In genomic region chr2:69208023-69208595, GRCh38 we compare ENCODE assay signal across 16 cellular contexts.
DNase-seq lines count a peak whose midpoint lies in the region; ATAC-seq, FAIRE-seq and TF ChIP-seq lines count a peak whose summit lies in the region.
"Had no signal": no experiment of that assay in that cellular context is flagged by ENCODE, and none has a peak within 500 bp of the region (broad histone marks: within the 10 kb centered on the region; RNA-seq: fewer than 3 reads in every experiment).

No MANE protein-coding gene starts in this region.

- H3K27me3 Mint-ChIP-seq in activated CD8-positive, alpha-beta T cell treated with anti-CD3 and anti-CD28 coated beads for 36 hours, result no peaks in the 10 kb centered on the region
- peaks cover 16% of the 10 kb centered on the region for H3K27me3 Mint-ChIP-seq in activated CD8-positive, alpha-beta T cell treated with anti-CD3 and anti-CD28 coated beads, Interleukin-2, amount 10 ng/mL, durations not matched to agents 7 days and 5 days (ENCODE audit: low read depth)

- no peak for ATAC-seq in activated CD8-positive, alpha-beta T cell treated with anti-CD3 and anti-CD28 coated beads for 36 hours
- ATAC-seq in activated CD8-positive, alpha-beta T cell treated with anti-CD3 and anti-CD28 coated beads, Interleukin-2, amount 10 ng/mL, durations not matched to agents 7 days and 5 days, result no peak
- ATAC-seq in thoracic aorta (ENCODE audit: insufficient number of reproducible peaks, low FRiP score, low read depth) (no peak), GM19397 (IDR thresholded peaks at IDR 0.05; ENCODE audit: unreplicated experiment) (no peak)
- ATAC-seq: left colon had no signal

- CTCF ChIA-PET in activated CD8-positive, alpha-beta T cell treated with anti-CD3 and anti-CD28 coated beads for 36 hours (lab: Charles Lee), result interaction anchor here (0.7 to 1.9 kb wide), 5 partner anchors 20 to 648 kb away, joined by 3 to 5 read pairs (median 4); no protein-coding TSS in a partner anchor
- CTCF ChIA-PET in activated CD8-positive, alpha-beta T cell treated with anti-CD3 and anti-CD28 coated beads, Interleukin-2, amount 10 ng/mL, durations not matched to agents 7 days and 5 days (lab: Charles Lee), result no interaction called here
- CTCF ChIA-PET in endothelial cell of umbilical vein (lab: Charles Lee), result interaction anchor here (0.8 to 1.9 kb wide), 4 partner anchors 12 to 182 kb away, joined by 3 to 6 read pairs (median 4); no protein-coding TSS in a partner anchor

- H3K79me2 ChIP-seq in endothelial cell of umbilical vein (ENCODE audit: control insufficient read depth, insufficient read depth, low read length), result no peaks in the 10 kb centered on the region

- no peaks in the 10 kb centered on the region for H3K9me1 ChIP-seq in endothelial cell of umbilical vein (replicated peaks; ENCODE audit: control insufficient read depth, extremely low read depth, insufficient read depth, low read length)

- H3K4me3 ChIP-seq in endothelial cell of umbilical vein (replicated peaks in 1 of 3; ENCODE audit: insufficient read depth in 1 of 3, low read depth in 1 of 3, low read length in 3 of 3), result no peak overlapping the region
- no peak overlapping the region for H3K4me3 ChIP-seq in thoracic aorta
- H3K4me3 ChIP-seq: Peyer's patch had no signal

- no peaks in the 10 kb centered on the region for H3K36me3 Mint-ChIP-seq in activated CD8-positive, alpha-beta T cell treated with anti-CD3 and anti-CD28 coated beads for 36 hours (ENCODE audit: low read depth)
- no peaks in the 10 kb centered on the region for H3K36me3 Mint-ChIP-seq in activated CD8-positive, alpha-beta T cell treated with anti-CD3 and anti-CD28 coated beads, Interleukin-2, amount 10 ng/mL, durations not matched to agents 7 days and 5 days (ENCODE audit: low read depth)
- H3K36me3 Mint-ChIP-seq: activated naive CD8-positive, alpha-beta T cell treated with anti-CD3 and anti-CD28 coated beads for 36 hours had no signal

- BruUV-seq in endothelial cell of umbilical vein (replicated peaks; lab: Mats Ljungman, UMichigan), result no TSS peak

- no peaks in the 10 kb centered on the region for H3K9me3 Mint-ChIP-seq in activated CD8-positive, alpha-beta T cell treated with anti-CD3 and anti-CD28 coated beads for 36 hours
- H3K9me3 Mint-ChIP-seq in activated CD8-positive, alpha-beta T cell treated with anti-CD3 and anti-CD28 coated beads, Interleukin-2, amount 10 ng/mL, durations not matched to agents 7 days and 5 days (ENCODE audit: insufficient read depth), result no peaks in the 10 kb centered on the region
- H3K9me3 Mint-ChIP-seq: activated naive CD8-positive, alpha-beta T cell treated with anti-CD3 and anti-CD28 coated beads for 36 hours had no signal

- H3K27me3 ChIP-seq in endothelial cell of umbilical vein (ENCODE audit: control insufficient read depth in 2 of 2, insufficient read depth in 2 of 2, low read length in 2 of 2) (no peaks in the 10 kb centered on the region), thoracic aorta (replicated peaks; ENCODE audit: insufficient read depth) (no peaks in the 10 kb centered on the region)
- H3K27me3 ChIP-seq: Peyer's patch had no signal

- no peak for TF ChIP-seq CTCF in activated CD8-positive, alpha-beta T cell treated with anti-CD3 and anti-CD28 coated beads for 36 hours (IDR thresholded peaks at IDR 0.05)
- peak; percentile 5 to 18 for TF ChIP-seq CTCF in endothelial cell of umbilical vein (IDR thresholded peaks at IDR 0.05; ENCODE audit: extremely low read depth in 1 of 2, insufficient read depth in 1 of 2, low read depth in 1 of 2, low read length in 2 of 2)
- peak; percentile 22 for TF ChIP-seq CTCF in thoracic aorta (IDR thresholded peaks at IDR 0.05)

- TF ChIP-seq POLR2A in endothelial cell of umbilical vein (IDR thresholded peaks at IDR 0.05; ENCODE audit: low read depth, low read length), result no peak

- POLR2A ChIA-PET in activated CD8-positive, alpha-beta T cell treated with anti-CD3 and anti-CD28 coated beads for 36 hours (lab: Charles Lee), result no interaction called here
- POLR2A ChIA-PET in activated CD8-positive, alpha-beta T cell treated with anti-CD3 and anti-CD28 coated beads, Interleukin-2, amount 10 ng/mL, durations not matched to agents 7 days and 5 days (lab: Charles Lee), result no interaction called here
- POLR2A ChIA-PET in endothelial cell of umbilical vein (lab: Charles Lee), result no interaction called here

- H3K9ac ChIP-seq in endothelial cell of umbilical vein (replicated peaks; ENCODE audit: extremely low read depth, insufficient read depth, low read length), result no peak overlapping the region

- intact Hi-C loops in activated CD8-positive, alpha-beta T cell treated with anti-CD3 and anti-CD28 coated beads for 36 hours (cut with micrococcal nuclease), result no loop called here
- intact Hi-C loops in endothelial cell of umbilical vein (cut with micrococcal nuclease), result loop anchor here (1.0 to 5.0 kb wide), 2 partner anchors 182 to 196 kb away; partner anchors contain the start of gene ANTXR1

- H2AFZ ChIP-seq in endothelial cell of umbilical vein (ENCODE audit: low read depth, low read length), result no peak overlapping the region

- no peak overlapping the region for H3K4me3 Mint-ChIP-seq in activated CD8-positive, alpha-beta T cell treated with anti-CD3 and anti-CD28 coated beads for 36 hours
- no peak overlapping the region for H3K4me3 Mint-ChIP-seq in activated CD8-positive, alpha-beta T cell treated with anti-CD3 and anti-CD28 coated beads, Interleukin-2, amount 10 ng/mL, durations not matched to agents 7 days and 5 days
- H3K4me3 Mint-ChIP-seq: activated naive CD8-positive, alpha-beta T cell treated with anti-CD3 and anti-CD28 coated beads for 36 hours had no signal

- H3K4me1 ChIP-seq in endothelial cell of umbilical vein (ENCODE audit: control insufficient read depth, extremely low read depth, insufficient read depth, low read length) (no peaks in the 10 kb centered on the region), thoracic aorta (ENCODE audit: control insufficient read depth in 1 of 2, low read depth in 2 of 2) (peaks cover 1 to 27% of the 10 kb centered on the region in 2 donors)
- H3K4me1 ChIP-seq: Peyer's patch had no signal

- H3K4me1 Mint-ChIP-seq in activated CD8-positive, alpha-beta T cell treated with anti-CD3 and anti-CD28 coated beads for 36 hours (ENCODE audit: low read depth), result no peaks in the 10 kb centered on the region
- no peaks in the 10 kb centered on the region for H3K4me1 Mint-ChIP-seq in activated CD8-positive, alpha-beta T cell treated with anti-CD3 and anti-CD28 coated beads, Interleukin-2, amount 10 ng/mL, durations not matched to agents 7 days and 5 days (ENCODE audit: low read depth)
- H3K4me1 Mint-ChIP-seq: activated naive CD8-positive, alpha-beta T cell treated with anti-CD3 and anti-CD28 coated beads for 36 hours had no signal

- no peaks in the 10 kb centered on the region for H4K20me1 ChIP-seq in endothelial cell of umbilical vein (replicated peaks; ENCODE audit: control insufficient read depth, extremely low read depth, insufficient read depth, low read length)

- peak; percentile 9 for DNase-seq in activated CD8-positive, alpha-beta T cell treated with anti-CD3 and anti-CD28 coated beads for 36 hours
- no peak for DNase-seq in activated CD8-positive, alpha-beta T cell treated with anti-CD3 and anti-CD28 coated beads, Interleukin-2, amount 10 ng/mL, durations not matched to agents 7 days and 5 days
- peak; percentile 37 for DNase-seq in RPMI7951 (ENCODE audit: low read depth)
- peak; percentile 12 for DNase-seq in endothelial cell of umbilical vein (ENCODE audit: low read depth, low spot score)
- no peak for DNase-seq in thoracic aorta (ENCODE audit: low spot score)
- no peak for DNase-seq in kidney glomerular epithelial cell (lab: John Stamatoyannopoulos, UW)
- no peak for DNase-seq in UCSD-AML1 (lab: John Stamatoyannopoulos, UW; ENCODE audit: unreplicated experiment)
- DNase-seq: 8988T; activated naive CD8-positive, alpha-beta T cell treated with anti-CD3 and anti-CD28 coated beads for 36 hours; activated T-cell treated with anti-CD3 and anti-CD28 coated beads for 4 hours; left colon; NCI-H2029; NCI-H526 treated with DMSO at 0.1 percent for 48 hours; Peyer's patch; substantia nigra had no signal

- dilution Hi-C loops in endothelial cell of umbilical vein (cut with MboI; ENCODE audit: extremely low pct_ligation_motif_present, low sequenced_read_pairs), result no loop called here

- H3K4me2 ChIP-seq in endothelial cell of umbilical vein (ENCODE audit: insufficient read depth, low read length), result no peak overlapping the region

- H3K36me3 ChIP-seq in endothelial cell of umbilical vein (ENCODE audit: control insufficient read depth in 2 of 2, extremely low read depth in 1 of 2, insufficient read depth in 2 of 2, low read length in 2 of 2) (no peaks in the 10 kb centered on the region), thoracic aorta (no peaks in the 10 kb centered on the region)
- H3K36me3 ChIP-seq: Peyer's patch had no signal

- no peak overlapping the region for H3K27ac ChIP-seq in endothelial cell of umbilical vein (ENCODE audit: insufficient read depth, low read depth, low read length)
- no peak overlapping the region for H3K27ac ChIP-seq in thoracic aorta
- H3K27ac ChIP-seq: Peyer's patch had no signal

- no peaks in the 10 kb centered on the region for H3K9me3 ChIP-seq in endothelial cell of umbilical vein (replicated peaks; ENCODE audit: control insufficient read depth, insufficient read depth, low read length)
- H3K9me3 ChIP-seq in thoracic aorta, result no peaks in the 10 kb centered on the region
- H3K9me3 ChIP-seq: Peyer's patch had no signal

- no peak for FAIRE-seq in endothelial cell of umbilical vein (lab: Jason Lieb, UNC)

- no peak overlapping the region for H3K27ac Mint-ChIP-seq in activated CD8-positive, alpha-beta T cell treated with anti-CD3 and anti-CD28 coated beads for 36 hours
- H3K27ac Mint-ChIP-seq in activated CD8-positive, alpha-beta T cell treated with anti-CD3 and anti-CD28 coated beads, Interleukin-2, amount 10 ng/mL, durations not matched to agents 7 days and 5 days, result no peak overlapping the region
- H3K27ac Mint-ChIP-seq: activated naive CD8-positive, alpha-beta T cell treated with anti-CD3 and anti-CD28 coated beads for 36 hours had no signal

TF ChIP-seq in endothelial cell of umbilical vein, 7 proteins besides CTCF, POLR2A, EP300 and RAD21:
- TF ChIP-seq EZH2 (IDR thresholded peaks at IDR 0.05; ENCODE audit: borderline replicate concordance, low read depth, low read length, severe bottlenecking) (no peak), GATA2 (IDR thresholded peaks at IDR 0.05; ENCODE audit: insufficient read depth, insufficient read length, low read depth, low read length) (no peak), FOS (IDR thresholded peaks at IDR 0.05; ENCODE audit: borderline replicate concordance, insufficient read depth, low read length) (no peak), JUN (IDR thresholded peaks at IDR 0.05; ENCODE audit: borderline replicate concordance, insufficient read depth, insufficient read length, low read depth) (no peak), MYC (IDR thresholded peaks at IDR 0.05; ENCODE audit: low read depth, low read length) (no peak), POLR2AphosphoS5 (IDR thresholded peaks at IDR 0.05; ENCODE audit: insufficient read depth, low read depth, low read length) (no peak)
- TF ChIP-seq, protein P1, sequence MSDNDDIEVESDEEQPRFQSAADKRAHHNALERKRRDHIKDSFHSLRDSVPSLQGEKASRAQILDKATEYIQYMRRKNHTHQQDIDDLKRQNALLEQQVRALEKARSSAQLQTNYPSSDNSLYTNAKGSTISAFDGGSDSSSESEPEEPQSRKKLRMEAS (IDR thresholded peaks at IDR 0.05; ENCODE audit: insufficient read depth, insufficient read length), result no peak
TF ChIP-seq in endothelial cell of umbilical vein: peak in this region for 0.

Comparison
In these comparisons a context has a peak if more than half of its experiments do, and no peak if none do; other contexts are left out.
1. DNase-seq: peak in activated CD8-positive, alpha-beta T cell treated with anti-CD3 and anti-CD28 coated beads for 36 hours (single experiment), RPMI7951 (single experiment) and endothelial cell of umbilical vein (single experiment); none in activated CD8-positive, alpha-beta T cell treated with anti-CD3 and anti-CD28 coated beads, Interleukin-2, amount 10 ng/mL, durations not matched to agents 7 days and 5 days (single experiment), thoracic aorta (single experiment), kidney glomerular epithelial cell (single experiment) and UCSD-AML1 (single experiment).